In the genomic region with DNA sequence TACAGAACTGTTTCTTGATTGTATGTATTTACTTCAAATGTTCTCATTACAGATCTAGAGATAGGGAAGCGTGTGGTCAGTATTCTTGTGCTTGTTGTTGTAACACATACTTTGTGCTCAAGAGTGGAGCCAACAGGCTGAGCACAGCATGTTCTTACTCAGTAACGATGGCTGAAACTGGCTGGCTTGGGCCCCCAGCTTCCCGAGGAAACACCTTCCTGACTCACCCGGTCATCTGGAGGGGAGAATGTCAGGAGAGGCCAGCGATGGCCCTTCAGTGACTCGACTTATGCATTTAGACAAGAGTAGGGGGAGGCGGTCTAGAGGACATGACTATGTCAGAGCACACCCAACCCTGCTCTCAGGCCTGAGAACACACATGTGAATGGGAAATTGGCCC, we compare ENCODE assay signal across 14 cellular contexts. TPM values are rescaled to one million over a fixed set of nuclear protein-coding genes. Genes with fewer than 3 reads are reported as not detected.
A peak's percentile ranks its signal among the peaks of the same experiment; 100 is the strongest.
DNase-seq lines count a peak whose midpoint lies in the region; ATAC-seq, FAIRE-seq and TF ChIP-seq lines count a peak whose summit lies in the region.
"Had no signal": no experiment of that assay in that cellular context is flagged by ENCODE, and none has a peak within 500 bp of the region (broad histone marks: within the 10 kb centered on the region; RNA-seq: fewer than 3 reads in every experiment).

No MANE protein-coding gene starts in this region.

- no peak overlapping the region for H3K4me3 ChIP-seq in skeletal muscle cell (ENCODE audit: low read depth, low read length)
- H3K4me3 ChIP-seq in kidney (ENCODE audit: low read length in 2 of 2) = no peak overlapping the region
- H3K4me3 ChIP-seq: BLaER1 treated with 17β-estradiol and CSF1 and Interleukin-3, amounts not matched to agents 10 nM and 100 nM had no signal

- no peaks in the 10 kb centered on the region for H3K27me3 Mint-ChIP-seq in stimulated activated memory B cell treated with anti-CD40 and anti-IgM and Interleukin-4, amounts not matched to agents 10 μg/mL and 1 μg/mL and 100 μg/mL, for 72 hours
- H3K27me3 Mint-ChIP-seq: activated CD4-positive, alpha-beta T cell treated with anti-CD3 and anti-CD28 coated beads, Interleukin-2, amount 10 ng/mL, durations not matched to agents 7 days and 5 days had no signal

- peak; percentile 68 for DNase-seq in EL
- peak; percentile 40 for DNase-seq in amniotic stem cell (lab: John Stamatoyannopoulos, UW)
- peak; percentile 12 for DNase-seq in glomerular endothelial cell (ENCODE audit: extremely low read depth, low read depth, low spot score)
- peak; percentile 83 for DNase-seq in skeletal muscle cell (ENCODE audit: low read depth)
- DNase-seq in kidney = no peak
- DNase-seq: activated CD4-positive, alpha-beta T cell treated with anti-CD3 and anti-CD28 coated beads, Interleukin-2, amount 10 ng/mL, durations not matched to agents 7 days and 5 days; natural killer cell; NCI-H2171 had no signal

- H3K4me1 ChIP-seq in kidney (ENCODE audit: control insufficient read depth in 1 of 2, insufficient read depth in 1 of 2, low read depth in 1 of 2, low read length in 2 of 2) = no peaks in the 10 kb centered on the region

- no peak for ATAC-seq in GM19395 (IDR thresholded peaks at IDR 0.05; ENCODE audit: unreplicated experiment)
- no peak for ATAC-seq in stimulated activated memory B cell treated with anti-CD40 and anti-IgM and Interleukin-4, amounts not matched to agents 10 μg/mL and 1 μg/mL and 100 μg/mL, for 72 hours
- no peak for ATAC-seq in GM21515 (IDR thresholded peaks at IDR 0.05; ENCODE audit: unreplicated experiment)
- ATAC-seq: natural killer cell had no signal

- H3K27ac ChIP-seq in kidney (ENCODE audit: low read depth in 2 of 2, low read length in 2 of 2) = no peak overlapping the region
- H3K27ac ChIP-seq: BLaER1 treated with 17β-estradiol and CSF1 and Interleukin-3, amounts not matched to agents 10 nM and 100 nM had no signal

- TF ChIP-seq CTCF in kidney (IDR thresholded peaks at IDR 0.05; ENCODE audit: borderline replicate concordance, extremely low read depth, insufficient read depth) = no peak

- no peaks in the 10 kb centered on the region for H3K9me3 Mint-ChIP-seq in stimulated activated memory B cell treated with anti-CD40 and anti-IgM and Interleukin-4, amounts not matched to agents 10 μg/mL and 1 μg/mL and 100 μg/mL, for 72 hours
- H3K9me3 Mint-ChIP-seq: activated CD4-positive, alpha-beta T cell treated with anti-CD3 and anti-CD28 coated beads, Interleukin-2, amount 10 ng/mL, durations not matched to agents 7 days and 5 days; activated T-helper 1 cell treated with anti-CD3 and anti-CD28 coated beads, Interleukin-12 subunit alpha, Interleukin-12 subunit beta, Interleukin-2, Interleukin-4 antibody, amounts not matched to agents 30 ng/mL and 10 ng/mL and 1 ng/mL, durations not matched to agents 14 hours and 24 hours and 36 hours had no signal

- peaks cover 9% of the 10 kb centered on the region for H3K4me1 Mint-ChIP-seq in stimulated activated memory B cell treated with anti-CD40 and anti-IgM and Interleukin-4, amounts not matched to agents 10 μg/mL and 1 μg/mL and 100 μg/mL, for 72 hours
- H3K4me1 Mint-ChIP-seq: activated CD4-positive, alpha-beta T cell treated with anti-CD3 and anti-CD28 coated beads, Interleukin-2, amount 10 ng/mL, durations not matched to agents 7 days and 5 days; natural killer cell had no signal

- FAIRE-seq in kidney (lab: Jason Lieb, UNC) = no peak
- FAIRE-seq: keratinocyte had no signal

- H3K9me3 ChIP-seq in kidney (ENCODE audit: control insufficient read depth in 1 of 2, low read length in 2 of 2) = no peaks in the 10 kb centered on the region
- H3K9me3 ChIP-seq: BLaER1 treated with 17β-estradiol and CSF1 and Interleukin-3, amounts not matched to agents 10 nM and 100 nM had no signal

- intact Hi-C loops in kidney (cut with DNase I) = no loop called here

- no peak overlapping the region for H3K9ac ChIP-seq in kidney (ENCODE audit: low read length in 2 of 2)
- H3K9ac ChIP-seq: BLaER1 treated with 17β-estradiol and CSF1 and Interleukin-3, amounts not matched to agents 10 nM and 100 nM had no signal

- H3K27ac Mint-ChIP-seq in stimulated activated memory B cell treated with anti-CD40 and anti-IgM and Interleukin-4, amounts not matched to agents 10 μg/mL and 1 μg/mL and 100 μg/mL, for 72 hours = no peak overlapping the region
- H3K27ac Mint-ChIP-seq: activated CD4-positive, alpha-beta T cell treated with anti-CD3 and anti-CD28 coated beads, Interleukin-2, amount 10 ng/mL, durations not matched to agents 7 days and 5 days; activated T-helper 1 cell treated with anti-CD3 and anti-CD28 coated beads, Interleukin-12 subunit alpha, Interleukin-12 subunit beta, Interleukin-2, Interleukin-4 antibody, amounts not matched to agents 30 ng/mL and 10 ng/mL and 1 ng/mL, durations not matched to agents 14 hours and 24 hours and 36 hours; natural killer cell had no signal

- no peaks in the 10 kb centered on the region for H3K36me3 ChIP-seq in kidney (ENCODE audit: control insufficient read depth in 1 of 2, insufficient read depth in 2 of 2, low read length in 2 of 2)
- H3K36me3 ChIP-seq: BLaER1 treated with 17β-estradiol and CSF1 and Interleukin-3, amounts not matched to agents 10 nM and 100 nM had no signal

- H3K36me3 Mint-ChIP-seq in stimulated activated memory B cell treated with anti-CD40 and anti-IgM and Interleukin-4, amounts not matched to agents 10 μg/mL and 1 μg/mL and 100 μg/mL, for 72 hours = no peaks in the 10 kb centered on the region
- H3K36me3 Mint-ChIP-seq: natural killer cell had no signal

- H3K4me3 Mint-ChIP-seq in stimulated activated memory B cell treated with anti-CD40 and anti-IgM and Interleukin-4, amounts not matched to agents 10 μg/mL and 1 μg/mL and 100 μg/mL, for 72 hours = no peak overlapping the region
- H3K4me3 Mint-ChIP-seq: activated CD4-positive, alpha-beta T cell treated with anti-CD3 and anti-CD28 coated beads, Interleukin-2, amount 10 ng/mL, durations not matched to agents 7 days and 5 days; activated T-helper 1 cell treated with anti-CD3 and anti-CD28 coated beads, Interleukin-12 subunit alpha, Interleukin-12 subunit beta, Interleukin-2, Interleukin-4 antibody, amounts not matched to agents 30 ng/mL and 10 ng/mL and 1 ng/mL, durations not matched to agents 14 hours and 24 hours and 36 hours; natural killer cell had no signal

RNA-seq across cellular contexts. Expression of gene ZNF474, which starts 25.6 kb away (rescaled TPM):
- total RNA-seq in glomerular endothelial cell (0.23 TPM in 1 of 2 replicates, not detected in the other), kidney (0.38 TPM)
- polyA plus RNA-seq in kidney (ENCODE audit: insufficient read depth, low read depth, low replicate concordance) = not detected
- total RNA-seq: activated CD4-positive, alpha-beta T cell treated with anti-CD3 and anti-CD28 coated beads, Interleukin-2, amount 10 ng/mL, durations not matched to agents 7 days and 5 days; activated T-helper 1 cell treated with anti-CD3 and anti-CD28 coated beads, Interleukin-12 subunit alpha, Interleukin-12 subunit beta, Interleukin-2, Interleukin-4 antibody, amounts not matched to agents 30 ng/mL and 10 ng/mL and 1 ng/mL, durations not matched to agents 14 hours and 24 hours and 36 hours had no signal
